Comparison of ENCODE assay signal across 11 cellular contexts in genomic region chr6:106145741-106146227, GRCh38. TPM values are rescaled to one million over a fixed set of nuclear protein-coding genes. Genes with fewer than 3 reads are reported as not detected.
DNase-seq lines count a peak whose midpoint lies in the region; ATAC-seq and TF ChIP-seq lines count a peak whose summit lies in the region.
"Had no signal": no experiment of that assay in that cellular context is flagged by ENCODE, and none has a peak within 500 bp of the region (broad histone marks: within the 10 kb centered on the region; RNA-seq: fewer than 3 reads in every experiment).

No MANE protein-coding gene starts in this region.

- no peak overlapping the region for H3K9ac ChIP-seq in mammary epithelial cell (ENCODE audit: insufficient read depth, low read length)

- WGBS in mammary epithelial cell (ENCODE audit: low coverage, missing lambda C conversion rate): 69% methylated on average over 7 of the region's 7 CpGs

- no peaks in the 10 kb centered on the region for H3K27me3 ChIP-seq in mammary epithelial cell (ENCODE audit: insufficient read depth, low read length)
- no peaks in the 10 kb centered on the region for H3K27me3 ChIP-seq in WERI-Rb-1 (ENCODE audit: insufficient read depth, low read depth, severe bottlenecking)

- in situ Hi-C loops in mammary epithelial cell (cut with MboI; ENCODE audit: low sequenced_read_pairs in 2 of 2): no loop called here

- DNase-seq in mammary epithelial cell (peak; percentile 62), MCF 10A (ENCODE audit: unreplicated experiment) (no peak), HuH-7 (ENCODE audit: low spot score) (no peak), WERI-Rb-1 (no peak), GM10266 (ENCODE audit: extremely low spot score) (no peak)
- DNase-seq in T-helper 2 cell treated with Interferon-gamma antibody and Interleukin-4, amounts not matched to agents 5 μg/mL and 100 μg/mL, for 36 hours (ENCODE audit: low spot score): no peak
- DNase-seq in stimulated activated effector memory CD8-positive, alpha-beta T cell treated with anti-CD3 and anti-CD28 coated beads, Interleukin-12 subunit alpha, Interleukin-12 subunit beta, amount 100 ng/mL, for 72 hours (ENCODE audit: low spot score in 2 of 2): peak in 1 of 2 donors; percentile 65
- DNase-seq: GOT3, trophoblast cell had no signal

- no peaks in the 10 kb centered on the region for H4K20me1 ChIP-seq in mammary epithelial cell (ENCODE audit: insufficient read depth, low read length)

- peaks cover 16% of the 10 kb centered on the region for H3K4me1 ChIP-seq in mammary epithelial cell (ENCODE audit: insufficient read depth, low read length)

- intact Hi-C loops in mammary epithelial cell (cut with micrococcal nuclease): no loop called here
- intact Hi-C loops in MCF 10A (cut with micrococcal nuclease): no loop called here

- no peak overlapping the region for H3K4me3 Mint-ChIP-seq in MCF 10A (ENCODE audit: unreplicated experiment)
- no peak overlapping the region for H3K4me3 Mint-ChIP-seq in T-helper 2 cell treated with Interferon-gamma antibody and Interleukin-4, amounts not matched to agents 5 μg/mL and 100 μg/mL, for 36 hours
- peak overlapping the region; percentile 29 for H3K4me3 Mint-ChIP-seq in stimulated activated effector memory CD8-positive, alpha-beta T cell treated with anti-CD3 and anti-CD28 coated beads, Interleukin-12 subunit alpha, Interleukin-12 subunit beta, amount 100 ng/mL, for 72 hours

- peak; percentile 35 for ATAC-seq in HG02798 (IDR thresholded peaks at IDR 0.05; ENCODE audit: poor library complexity, unreplicated experiment)
- ATAC-seq in stimulated activated effector memory CD8-positive, alpha-beta T cell treated with anti-CD3 and anti-CD28 coated beads, Interleukin-12 subunit alpha, Interleukin-12 subunit beta, amount 100 ng/mL, for 72 hours: peak; percentile 20

- CTCF ChIA-PET in mammary epithelial cell (lab: Charles Lee; ENCODE audit: low non-redundant PET): no interaction called here
- CTCF ChIA-PET in MCF 10A (lab: Yijun Ruan, JAX): no interaction called here

- dilution Hi-C loops in mammary epithelial cell (cut with HindIII; ENCODE audit: low sequenced_read_pairs): no loop called here

- H3K4me2 ChIP-seq in mammary epithelial cell (ENCODE audit: insufficient read depth, low read depth, low read length): no peak overlapping the region

- H3K27me3 Mint-ChIP-seq in MCF 10A (ENCODE audit: insufficient read depth, unreplicated experiment): no peaks in the 10 kb centered on the region
- no peaks in the 10 kb centered on the region for H3K27me3 Mint-ChIP-seq in T-helper 2 cell treated with Interferon-gamma antibody and Interleukin-4, amounts not matched to agents 5 μg/mL and 100 μg/mL, for 36 hours (ENCODE audit: low read depth)

- H3K36me3 ChIP-seq in mammary epithelial cell (ENCODE audit: insufficient read depth, low read length) (no peaks in the 10 kb centered on the region), WERI-Rb-1 (no peaks in the 10 kb centered on the region)

- no peaks in the 10 kb centered on the region for H3K9me3 Mint-ChIP-seq in MCF 10A (ENCODE audit: unreplicated experiment)
- H3K9me3 Mint-ChIP-seq in T-helper 2 cell treated with Interferon-gamma antibody and Interleukin-4, amounts not matched to agents 5 μg/mL and 100 μg/mL, for 36 hours: no peaks in the 10 kb centered on the region
- no peaks in the 10 kb centered on the region for H3K9me3 Mint-ChIP-seq in stimulated activated effector memory CD8-positive, alpha-beta T cell treated with anti-CD3 and anti-CD28 coated beads, Interleukin-12 subunit alpha, Interleukin-12 subunit beta, amount 100 ng/mL, for 72 hours

- H3K27ac ChIP-seq in mammary epithelial cell (ENCODE audit: insufficient read depth, low read depth, low read length) (no peak overlapping the region), WERI-Rb-1 (no peak overlapping the region)
- H3K27ac ChIP-seq: coronary artery had no signal

- no peak overlapping the region for H3K4me3 ChIP-seq in mammary epithelial cell (replicated peaks in 1 of 3; ENCODE audit: insufficient read depth in 1 of 3, low read depth in 2 of 3, low read length in 3 of 3)
- no peak overlapping the region for H3K4me3 ChIP-seq in WERI-Rb-1 (ENCODE audit: low read depth, low read length)
- H3K4me3 ChIP-seq: coronary artery had no signal

- no peaks in the 10 kb centered on the region for H3K79me2 ChIP-seq in mammary epithelial cell (ENCODE audit: insufficient read depth, low read length)

- H2AFZ ChIP-seq in mammary epithelial cell (ENCODE audit: low read depth, low read length): no peak overlapping the region

- TF ChIP-seq CTCF in mammary epithelial cell (conservative IDR thresholded peaks at IDR 0.05 in 1 of 2, IDR thresholded peaks at IDR 0.05 in 1 of 2; ENCODE audit: extremely low read depth in 1 of 2, insufficient read depth in 1 of 2, low read depth in 1 of 2, low read length in 2 of 2) (no peak), MCF 10A (IDR thresholded peaks at IDR 0.05; ENCODE audit: unreplicated experiment) (no peak), WERI-Rb-1 (IDR thresholded peaks at IDR 0.05; ENCODE audit: low read depth, low read length) (no peak), GM10266 (IDR thresholded peaks at IDR 0.05; ENCODE audit: control insufficient read depth, insufficient read depth, low read depth, missing control alignments) (no peak)

- H3K27ac Mint-ChIP-seq in MCF 10A (ENCODE audit: low read depth, unreplicated experiment): no peak overlapping the region
- H3K27ac Mint-ChIP-seq in T-helper 2 cell treated with Interferon-gamma antibody and Interleukin-4, amounts not matched to agents 5 μg/mL and 100 μg/mL, for 36 hours: peak overlapping the region; percentile 47
- no peak overlapping the region for H3K27ac Mint-ChIP-seq in stimulated activated effector memory CD8-positive, alpha-beta T cell treated with anti-CD3 and anti-CD28 coated beads, Interleukin-12 subunit alpha, Interleukin-12 subunit beta, amount 100 ng/mL, for 72 hours

- H3K9me3 ChIP-seq in mammary epithelial cell (replicated peaks; ENCODE audit: insufficient read depth, low read length) (no peaks in the 10 kb centered on the region), WERI-Rb-1 (ENCODE audit: severe bottlenecking) (no peaks in the 10 kb centered on the region)

- peaks cover 14% of the 10 kb centered on the region for H3K4me1 Mint-ChIP-seq in MCF 10A (ENCODE audit: insufficient read depth, unreplicated experiment)
- peaks cover 78% of the 10 kb centered on the region for H3K4me1 Mint-ChIP-seq in T-helper 2 cell treated with Interferon-gamma antibody and Interleukin-4, amounts not matched to agents 5 μg/mL and 100 μg/mL, for 36 hours (ENCODE audit: low read depth)
- H3K4me1 Mint-ChIP-seq in stimulated activated effector memory CD8-positive, alpha-beta T cell treated with anti-CD3 and anti-CD28 coated beads, Interleukin-12 subunit alpha, Interleukin-12 subunit beta, amount 100 ng/mL, for 72 hours: peaks cover 73% of the 10 kb centered on the region

- BruUV-seq in mammary epithelial cell (replicated peaks; lab: Mats Ljungman, UMichigan) (no TSS peak), MCF 10A (replicated peaks; lab: Mats Ljungman, UMichigan) (no TSS peak)

- POLR2A ChIA-PET in MCF 10A (lab: Yijun Ruan, JAX): no interaction called here

- H3K36me3 Mint-ChIP-seq in MCF 10A (ENCODE audit: insufficient read depth, unreplicated experiment): peaks cover 5% of the 10 kb centered on the region
- H3K36me3 Mint-ChIP-seq in T-helper 2 cell treated with Interferon-gamma antibody and Interleukin-4, amounts not matched to agents 5 μg/mL and 100 μg/mL, for 36 hours (ENCODE audit: low read depth): no peaks in the 10 kb centered on the region
- H3K36me3 Mint-ChIP-seq in stimulated activated effector memory CD8-positive, alpha-beta T cell treated with anti-CD3 and anti-CD28 coated beads, Interleukin-12 subunit alpha, Interleukin-12 subunit beta, amount 100 ng/mL, for 72 hours: no peaks in the 10 kb centered on the region

RNA-seq across cellular contexts. Expression of gene PRDM1, which starts 59.6 kb away (rescaled TPM):
- total RNA-seq in mammary epithelial cell (10 to 100 TPM in 1 of 2 donors, 1 to 10 TPM in 1; 5.7 to 17.7 TPM), MCF 10A (2022) (12.6 and 13.1 TPM in 2 replicates)
- 3.2 TPM for polyA plus RNA-seq in mammary epithelial cell
- polyA minus RNA-seq in mammary epithelial cell: 20.5 TPM
